14 cellular contexts compared by ENCODE assay signal in genomic region chr1:93734999-93735398, GRCh38. TPM values are rescaled to one million over a fixed set of nuclear protein-coding genes. Genes with fewer than 3 reads are reported as not detected.
A peak's percentile ranks its signal among the peaks of the same experiment; 100 is the strongest.
DNase-seq lines count a peak whose midpoint lies in the region; ATAC-seq and TF ChIP-seq lines count a peak whose summit lies in the region.
"Had no signal": no experiment of that assay in that cellular context is flagged by ENCODE, and none has a peak within 500 bp of the region (broad histone marks: within the 10 kb centered on the region; RNA-seq: fewer than 3 reads in every experiment).

No MANE protein-coding gene starts in this region.

- no peak for DNase-seq in AG09309 (ENCODE audit: low read depth)
- peak; percentile 45 for DNase-seq in RPMI7951 (ENCODE audit: low read depth)
- no peak for DNase-seq in foreskin keratinocyte
- no peak for DNase-seq in middle frontal gyrus (ENCODE audit: extremely low spot score, low spot score)
- DNase-seq in activated CD4-positive, alpha-beta T cell treated with anti-CD3 and anti-CD28 coated beads, Interleukin-2, amount 10 ng/mL, durations not matched to agents 7 days and 5 days: no peak
- DNase-seq in SIG-M5 treated with dmso at 0.1 percent for 504 hours (lab: John Stamatoyannopoulos, UW; ENCODE audit: unreplicated experiment): no peak
- no peak for DNase-seq in activated T-cell treated with anti-CD3 and anti-CD28 coated beads, Interleukin-2, amount 50 U/mL, for 24 hours
- DNase-seq: CD8-positive, alpha-beta T cell; dorsolateral prefrontal cortex; NCI-H1105; stimulated activated CD4-positive, alpha-beta T cell treated with anti-CD3 and anti-CD28 coated beads, Interleukin-15, amount 100 ng/mL, for 24 hours had no signal

- H3K27ac ChIP-seq in foreskin keratinocyte: no peak overlapping the region

- POLR2A ChIA-PET in activated CD4-positive, alpha-beta T cell treated with anti-CD3 and anti-CD28 coated beads, Interleukin-2, amount 10 ng/mL, durations not matched to agents 7 days and 5 days (lab: Charles Lee): no interaction called here

- peaks cover 39% of the 10 kb centered on the region for H3K4me1 ChIP-seq in foreskin keratinocyte

- H3K4me3 ChIP-seq in AG09309 (ENCODE audit: control insufficient read depth, low read depth, low read length) (no peak overlapping the region), GM12875 (ENCODE audit: low read depth, low read length) (no peak overlapping the region)
- H3K4me3 ChIP-seq: dorsolateral prefrontal cortex had no signal

- H3K27me3 Mint-ChIP-seq in activated CD4-positive, alpha-beta T cell treated with anti-CD3 and anti-CD28 coated beads, Interleukin-2, amount 10 ng/mL, durations not matched to agents 7 days and 5 days: no peaks in the 10 kb centered on the region
- no peaks in the 10 kb centered on the region for H3K27me3 Mint-ChIP-seq in activated T-cell treated with anti-CD3 and anti-CD28 coated beads, Interleukin-2, amount 50 U/mL, for 24 hours
- H3K27me3 Mint-ChIP-seq: natural killer cell treated with Interleukin-12 subunit alpha and Interleukin-12 subunit beta and Interleukin-15 and Interleukin-18, amount 100 ng/mL, for 72 hours; stimulated activated naive CD8-positive, alpha-beta T cell treated with anti-CD3 and anti-CD28 coated beads, Interleukin-15, Interleukin-2, amounts not matched to agents 100 ng/mL and 50 ng/mL, for 24 hours had no signal

- CTCF ChIA-PET in activated CD4-positive, alpha-beta T cell treated with anti-CD3 and anti-CD28 coated beads, Interleukin-2, amount 10 ng/mL, durations not matched to agents 7 days and 5 days (lab: Charles Lee): interaction anchor here (0.9 to 1.7 kb wide), 3 partner anchors 9 to 11 kb away, joined by 3 to 4 read pairs (median 4); no protein-coding TSS in a partner anchor

- H3K27me3 ChIP-seq in foreskin keratinocyte: no peaks in the 10 kb centered on the region
- H3K27me3 ChIP-seq: dorsolateral prefrontal cortex had no signal

- H3K9me3 Mint-ChIP-seq in activated CD4-positive, alpha-beta T cell treated with anti-CD3 and anti-CD28 coated beads, Interleukin-2, amount 10 ng/mL, durations not matched to agents 7 days and 5 days: no peaks in the 10 kb centered on the region
- H3K9me3 Mint-ChIP-seq in activated T-cell treated with anti-CD3 and anti-CD28 coated beads, Interleukin-2, amount 50 U/mL, for 24 hours: no peaks in the 10 kb centered on the region
- H3K9me3 Mint-ChIP-seq: CD8-positive, alpha-beta T cell; natural killer cell treated with Interleukin-12 subunit alpha and Interleukin-12 subunit beta and Interleukin-15 and Interleukin-18, amount 100 ng/mL, for 72 hours; stimulated activated naive CD8-positive, alpha-beta T cell treated with anti-CD3 and anti-CD28 coated beads, Interleukin-15, Interleukin-2, amounts not matched to agents 100 ng/mL and 50 ng/mL, for 24 hours had no signal

- H3K36me3 Mint-ChIP-seq in activated CD4-positive, alpha-beta T cell treated with anti-CD3 and anti-CD28 coated beads, Interleukin-2, amount 10 ng/mL, durations not matched to agents 7 days and 5 days (ENCODE audit: low read depth): no peaks in the 10 kb centered on the region
- no peaks in the 10 kb centered on the region for H3K36me3 Mint-ChIP-seq in activated T-cell treated with anti-CD3 and anti-CD28 coated beads, Interleukin-2, amount 50 U/mL, for 24 hours (ENCODE audit: low read depth)
- H3K36me3 Mint-ChIP-seq: CD8-positive, alpha-beta T cell; natural killer cell treated with Interleukin-12 subunit alpha and Interleukin-12 subunit beta and Interleukin-15 and Interleukin-18, amount 100 ng/mL, for 72 hours had no signal

- H3K27ac Mint-ChIP-seq in activated CD4-positive, alpha-beta T cell treated with anti-CD3 and anti-CD28 coated beads, Interleukin-2, amount 10 ng/mL, durations not matched to agents 7 days and 5 days: no peak overlapping the region
- H3K27ac Mint-ChIP-seq in activated T-cell treated with anti-CD3 and anti-CD28 coated beads, Interleukin-2, amount 50 U/mL, for 24 hours: no peak overlapping the region
- H3K27ac Mint-ChIP-seq: CD8-positive, alpha-beta T cell; natural killer cell treated with Interleukin-12 subunit alpha and Interleukin-12 subunit beta and Interleukin-15 and Interleukin-18, amount 100 ng/mL, for 72 hours; stimulated activated naive CD8-positive, alpha-beta T cell treated with anti-CD3 and anti-CD28 coated beads, Interleukin-15, Interleukin-2, amounts not matched to agents 100 ng/mL and 50 ng/mL, for 24 hours had no signal

- no peaks in the 10 kb centered on the region for H3K4me1 Mint-ChIP-seq in activated CD4-positive, alpha-beta T cell treated with anti-CD3 and anti-CD28 coated beads, Interleukin-2, amount 10 ng/mL, durations not matched to agents 7 days and 5 days
- H3K4me1 Mint-ChIP-seq in activated T-cell treated with anti-CD3 and anti-CD28 coated beads, Interleukin-2, amount 50 U/mL, for 24 hours (ENCODE audit: low read depth): no peaks in the 10 kb centered on the region

- TF ChIP-seq CTCF in AG09309 (IDR thresholded peaks at IDR 0.05; ENCODE audit: control insufficient read depth, insufficient read depth, low read depth, low read length, missing control alignments): peak; percentile 45
- TF ChIP-seq CTCF in GM12875 (IDR thresholded peaks at IDR 0.05; ENCODE audit: borderline replicate concordance, insufficient read depth, low read depth, low read length): peak; percentile 48
- peak; percentile 23 for TF ChIP-seq CTCF in foreskin keratinocyte (conservative IDR thresholded peaks at IDR 0.05)

- no peak overlapping the region for H3K4me3 Mint-ChIP-seq in activated CD4-positive, alpha-beta T cell treated with anti-CD3 and anti-CD28 coated beads, Interleukin-2, amount 10 ng/mL, durations not matched to agents 7 days and 5 days
- no peak overlapping the region for H3K4me3 Mint-ChIP-seq in activated T-cell treated with anti-CD3 and anti-CD28 coated beads, Interleukin-2, amount 50 U/mL, for 24 hours
- H3K4me3 Mint-ChIP-seq: CD8-positive, alpha-beta T cell; natural killer cell treated with Interleukin-12 subunit alpha and Interleukin-12 subunit beta and Interleukin-15 and Interleukin-18, amount 100 ng/mL, for 72 hours; stimulated activated naive CD8-positive, alpha-beta T cell treated with anti-CD3 and anti-CD28 coated beads, Interleukin-15, Interleukin-2, amounts not matched to agents 100 ng/mL and 50 ng/mL, for 24 hours had no signal

- ATAC-seq in foreskin keratinocyte: no peak
- ATAC-seq: CD8-positive, alpha-beta T cell; natural killer cell treated with Interleukin-12 subunit alpha and Interleukin-12 subunit beta and Interleukin-15 and Interleukin-18, amount 100 ng/mL, for 72 hours had no signal

RNA-seq across cellular contexts. Expression of gene BCAR3, which starts 53.4 kb away (rescaled TPM):
- 50.1 and 60.0 TPM in 2 replicates for total RNA-seq in RPMI7951 (2014; rRNA removed; shearing (Covaris generic))
- 138 and 139 TPM in 2 replicates for total RNA-seq in foreskin keratinocyte
- 71.2 and 80.6 TPM in 2 replicates for polyA plus RNA-seq in foreskin keratinocyte
- under 1 TPM; 0.42 to 0.67 TPM for total RNA-seq in activated CD4-positive, alpha-beta T cell treated with anti-CD3 and anti-CD28 coated beads, Interleukin-2, amount 10 ng/mL, durations not matched to agents 7 days and 5 days

Comparison
In these comparisons a context has a peak if more than half of its experiments do, and no peak if none do; other contexts are left out.
1. RNA of gene BCAR3, which starts 53.4 kb away (total RNA-seq): 138 to 139 TPM in foreskin keratinocyte and 50.1 to 60.0 TPM in RPMI7951; 0.42 to 0.67 TPM in activated CD4-positive, alpha-beta T cell treated with anti-CD3 and anti-CD28 coated beads, Interleukin-2, amount 10 ng/mL, durations not matched to agents 7 days and 5 days; every median in the first group is over 10 times any median in the second.
2. Peak in every context shown above with its lines, with median percentiles within 50 percentile points of each other: CTCF ChIP-seq.